In genomic region chr1:99986656-99987225, GRCh38 we compare ENCODE assay signal across 15 cellular contexts. TPM values are rescaled to one million over a fixed set of nuclear protein-coding genes. Genes with fewer than 3 reads are reported as not detected.
A peak's percentile ranks its signal among the peaks of the same experiment; 100 is the strongest.
DNase-seq lines count a peak whose midpoint lies in the region; ATAC-seq, FAIRE-seq and TF ChIP-seq lines count a peak whose summit lies in the region.
"Had no signal": no experiment of that assay in that cellular context is flagged by ENCODE, and none has a peak within 500 bp of the region (broad histone marks: within the 10 kb centered on the region; RNA-seq: fewer than 3 reads in every experiment).

No MANE protein-coding gene starts in this region.

- intact Hi-C loops in body of pancreas (cut with DNase I) (no loop called here), HepG2 (cut with micrococcal nuclease; ENCODE audit: unreplicated experiment) (no loop called here)

- H3K4me1 ChIP-seq in body of pancreas = peaks cover 10% of the 10 kb centered on the region
- peaks cover 9% of the 10 kb centered on the region for H3K4me1 ChIP-seq in HepG2 (ENCODE audit: insufficient read depth, low read length)
- H3K4me1 ChIP-seq: SJCRH30 had no signal

- no peaks in the 10 kb centered on the region for H3K27me3 ChIP-seq in body of pancreas
- H3K27me3 ChIP-seq in HepG2 (ENCODE audit: control insufficient read depth in 1 of 2, insufficient read depth in 2 of 2, low read length in 2 of 2) = no peaks in the 10 kb centered on the region
- H3K27me3 ChIP-seq: MG63, SJCRH30 had no signal

- peaks cover 32% of the 10 kb centered on the region for H3K36me3 Mint-ChIP-seq in activated CD4-positive, alpha-beta memory T cell treated with anti-CD3 and anti-CD28 coated beads, Interleukin-2, amount 10 ng/mL, durations not matched to agents 7 days and 5 days (ENCODE audit: low read depth)

- peaks cover 11% of the 10 kb centered on the region for H3K9me3 Mint-ChIP-seq in activated CD4-positive, alpha-beta memory T cell treated with anti-CD3 and anti-CD28 coated beads, Interleukin-2, amount 10 ng/mL, durations not matched to agents 7 days and 5 days

- peak; percentile 5 for FAIRE-seq in GM12892 (lab: Jason Lieb, UNC)
- FAIRE-seq in HepG2 (lab: Jason Lieb, UNC) = no peak

- H3K4me2 ChIP-seq in HepG2 (ENCODE audit: low read depth, low read length) = peak overlapping the region; percentile 18; the same call in 1 of the 2 replicates
- H3K4me2 ChIP-seq: KMS-11 had no signal

- H3K27ac ChIP-seq in body of pancreas = peak overlapping the region in 3 of 4 donors; percentile 33 to 63 (median 58)
- H3K27ac ChIP-seq in HepG2 (ENCODE audit: extremely low read length, insufficient read depth, low read length) = peak overlapping the region; percentile 30
- H3K27ac ChIP-seq: KMS-11, SJCRH30 had no signal

- no peak overlapping the region for H3K4me3 ChIP-seq in body of pancreas
- H3K4me3 ChIP-seq in HepG2 (replicated peaks in 1 of 3; ENCODE audit: insufficient read depth in 1 of 3, low read depth in 2 of 3, low read length in 3 of 3) = no peak overlapping the region
- H3K4me3 ChIP-seq: MG63, SJCRH30 had no signal

- TF ChIP-seq CTCF in body of pancreas (IDR thresholded peaks at IDR 0.05) (no peak), HepG2 (CRISPR knock-in tag; IDR thresholded peaks at IDR 0.05) (no peak)

- ATAC-seq in body of pancreas (peak; percentile 67), HepG2 (peak; percentile 46; the same call in 2 of the 3 replicates), GM18858 (IDR thresholded peaks at IDR 0.05; ENCODE audit: unreplicated experiment) (no peak)

- DNase-seq in GM12892 (ENCODE audit: insufficient read length) (no peak), body of pancreas (no peak), HepG2 (ENCODE audit: low spot score) (peak; percentile 35), pulmonary artery endothelial cell (ENCODE audit: low read depth, low spot score) (peak; percentile 33), NCI-H2227 treated with DMSO at 0.1 percent for 48 hours (lab: John Stamatoyannopoulos, UW) (no peak)
- DNase-seq in activated CD4-positive, alpha-beta memory T cell treated with anti-CD3 and anti-CD28 coated beads, Interleukin-2, amount 10 ng/mL, durations not matched to agents 7 days and 5 days = no peak
- DNase-seq: DMS 273 treated with DMSO at 0.1 percent for 48 hours, MG63, NCI-H187 treated with DMSO at 0.1 percent for 48 hours, NCI-H2171 treated with DMSO at 0.1 percent for 48 hours, NCI-H510A treated with DMSO at 0.1 percent for 48 hours, RPMI8226, SJCRH30 had no signal

- POLR2A ChIA-PET in HepG2 (lab: Yijun Ruan, JAX) = no interaction called here
- POLR2A ChIA-PET in activated CD4-positive, alpha-beta memory T cell treated with anti-CD3 and anti-CD28 coated beads, Interleukin-2, amount 10 ng/mL, durations not matched to agents 7 days and 5 days (lab: Charles Lee) = interaction anchor here (1.1 to 1.6 kb wide), 2 partner anchors 17 to 51 kb away, joined by 3 to 8 read pairs; partner anchors contain the start of gene SLC35A3

- no peak overlapping the region for H3K9ac ChIP-seq in HepG2 (ENCODE audit: insufficient read depth, low read depth, low read length)
- H3K9ac ChIP-seq: KMS-11 had no signal

- no peak overlapping the region for H3K4me3 Mint-ChIP-seq in activated CD4-positive, alpha-beta memory T cell treated with anti-CD3 and anti-CD28 coated beads, Interleukin-2, amount 10 ng/mL, durations not matched to agents 7 days and 5 days

- WGBS in body of pancreas, 2 donors = 46 to 61% methylated on average over 2 of the region's 2 CpGs
- 95% methylated on average over 2 of the region's 2 CpGs for WGBS in HepG2 (ENCODE audit: low lambda C conversion rate)

- no peak for TF ChIP-seq EP300 in HepG2 (IDR thresholded peaks at IDR 0.05; ENCODE audit: low read depth in 2 of 2, low read length in 2 of 2)
- TF ChIP-seq EP300 in HepG2 (CRISPR knock-in tag; IDR thresholded peaks at IDR 0.05; ENCODE audit: borderline replicate concordance) = no peak

- in situ Hi-C loops in HepG2 (cut with HindIII; ENCODE audit: extremely low pct_ligation_motif_present, low pct_unique_long_range_greater_than_20kb) = no loop called here

- H4K20me1 ChIP-seq in HepG2 (ENCODE audit: insufficient read depth, low read length) = no peaks in the 10 kb centered on the region

- CTCF ChIA-PET in HepG2 (lab: Yijun Ruan, JAX; ENCODE audit: low intra/inter-chr PET ratio, low total read pairs) = no interaction called here
- CTCF ChIA-PET in activated CD4-positive, alpha-beta memory T cell treated with anti-CD3 and anti-CD28 coated beads, Interleukin-2, amount 10 ng/mL, durations not matched to agents 7 days and 5 days (lab: Charles Lee) = no interaction called here

- H2AFZ ChIP-seq in HepG2 (ENCODE audit: low read length) = no peak overlapping the region

- H3K36me3 ChIP-seq in body of pancreas (replicated peaks in 1 of 2; ENCODE audit: insufficient read depth in 1 of 2, low read depth in 2 of 2) = no peaks in the 10 kb centered on the region
- H3K36me3 ChIP-seq in HepG2 (replicated peaks in 1 of 2; ENCODE audit: control insufficient read depth in 1 of 2, insufficient read depth in 2 of 2, low read length in 2 of 2) = no peaks in the 10 kb centered on the region

- peaks cover 14% of the 10 kb centered on the region for H3K79me2 ChIP-seq in HepG2 (ENCODE audit: insufficient read depth, low read length)

- peaks cover 8% of the 10 kb centered on the region for H3K4me1 Mint-ChIP-seq in activated CD4-positive, alpha-beta memory T cell treated with anti-CD3 and anti-CD28 coated beads, Interleukin-2, amount 10 ng/mL, durations not matched to agents 7 days and 5 days

- no peaks in the 10 kb centered on the region for H3K9me3 ChIP-seq in body of pancreas
- peaks cover 6% of the 10 kb centered on the region for H3K9me3 ChIP-seq in HepG2 (ENCODE audit: low read length)
- H3K9me3 ChIP-seq: SJCRH30 had no signal

- BruUV-seq in HepG2 (replicated peaks; lab: Mats Ljungman, UMichigan) = no TSS peak

- H3K27ac Mint-ChIP-seq in activated CD4-positive, alpha-beta memory T cell treated with anti-CD3 and anti-CD28 coated beads, Interleukin-2, amount 10 ng/mL, durations not matched to agents 7 days and 5 days = no peak overlapping the region

- no peak for TF ChIP-seq POLR2A in GM12892 (IDR thresholded peaks at IDR 0.05; ENCODE audit: low read depth, low read length)
- TF ChIP-seq POLR2A in body of pancreas (IDR thresholded peaks at IDR 0.05) = no peak
- no peak for TF ChIP-seq POLR2A in HepG2 (IDR thresholded peaks at IDR 0.05; ENCODE audit: insufficient read depth in 1 of 2, low read depth in 2 of 2, low read length in 2 of 2)

- no peaks in the 10 kb centered on the region for H3K27me3 Mint-ChIP-seq in activated CD4-positive, alpha-beta memory T cell treated with anti-CD3 and anti-CD28 coated beads, Interleukin-2, amount 10 ng/mL, durations not matched to agents 7 days and 5 days

- no peak for TF ChIP-seq RAD21 in HepG2 (CRISPR knock-in tag; IDR thresholded peaks at IDR 0.05)

TF ChIP-seq in HepG2, 621 proteins besides CTCF, POLR2A, EP300 and RAD21 (continues in another document):
- TF ChIP-seq NCOR1 (IDR thresholded peaks at IDR 0.05; ENCODE audit: borderline replicate concordance, low read length) (no peak), HMG20B (CRISPR knock-in tag; conservative IDR thresholded peaks at IDR 0.05) (no peak), TMF1 (CRISPR knock-in tag; IDR thresholded peaks at IDR 0.05; ENCODE audit: low read depth) (no peak), AGO1 (IDR thresholded peaks at IDR 0.05; ENCODE audit: low read depth, low read length, poor library complexity, severe bottlenecking) (no peak)

RNA-seq across cellular contexts. Expression of gene SLC35A3, which starts 16.9 kb away (rescaled TPM):
- 18.0 TPM for polyA plus RNA-seq in GM12892 (2012; ENCODE audit: missing spikeins)
- 10 to 100 TPM; 11.5 to 26.5 TPM for total RNA-seq in body of pancreas
- 19.2 and 24.9 TPM in 2 replicates for total RNA-seq in HepG2 (2016; rRNA removed; fragmentation: Illumina TruSeq; extraction: Trizol)
- 2.5 and 4.6 TPM in 2 replicates for total RNA-seq in HepG2 (2016; cell fraction: cytosol; rRNA removed; fragmentation: Illumina TruSeq; extraction: Trizol; ENCODE audit: low read depth)
- 21.1 and 24.8 TPM in 2 replicates for total RNA-seq in HepG2 (2016; cell fraction: insoluble cytoplasmic fraction; rRNA removed; fragmentation: Illumina TruSeq; extraction: Trizol)
- 9.9 and 10.2 TPM in 2 replicates for total RNA-seq in HepG2 (2016; cell fraction: membrane; rRNA removed; fragmentation: Illumina TruSeq; extraction: Trizol)
- 34.2 and 38.6 TPM in 2 replicates for total RNA-seq in HepG2 (2016; cell fraction: nucleus; rRNA removed; fragmentation: Illumina TruSeq; extraction: Trizol)
- polyA plus RNA-seq in HepG2 (2011; rRNA removed) = 8.5 and 11.2 TPM in 2 replicates
- 4.1 and 4.7 TPM in 2 replicates for polyA plus RNA-seq in HepG2 (2011; cell fraction: cytosol; rRNA removed)
- 4.5 and 7.1 TPM in 2 replicates for polyA plus RNA-seq in HepG2 (2011; cell fraction: nucleus; rRNA removed)
- polyA plus RNA-seq in HepG2 (2012) = 12.5 and 18.9 TPM in 2 replicates
- 3.1 and 5.4 TPM in 2 replicates for polyA plus RNA-seq in HepG2 (2016; cell fraction: cytosol; fragmentation: Illumina TruSeq; extraction: Trizol; ENCODE audit: low read depth)
- 15.1 and 18.9 TPM in 2 replicates for polyA plus RNA-seq in HepG2 (2016; cell fraction: insoluble cytoplasmic fraction; fragmentation: Illumina TruSeq; extraction: Trizol; ENCODE audit: low read depth)
- 6.6 TPM in 2 replicates for polyA plus RNA-seq in HepG2 (2016; cell fraction: membrane; fragmentation: Illumina TruSeq; extraction: Trizol; ENCODE audit: low read depth)
- polyA plus RNA-seq in HepG2 (2016; cell fraction: nucleus; fragmentation: Illumina TruSeq; extraction: Trizol; ENCODE audit: insufficient read depth, low read depth) = 43.0 and 43.3 TPM in 2 replicates
- polyA minus RNA-seq in HepG2 (2011; rRNA and poly(A)+ RNA removed; ENCODE audit: low replicate concordance) = 5.5 and 8.9 TPM in 2 replicates
- polyA minus RNA-seq in HepG2 (2011; cell fraction: cytosol; rRNA and poly(A)+ RNA removed) = 5.7 and 8.3 TPM in 2 replicates
- polyA minus RNA-seq in HepG2 (2011; cell fraction: nucleus; rRNA and poly(A)+ RNA removed) = 20.9 and 22.4 TPM in 2 replicates
- 20.8 and 31.0 TPM in 2 replicates for total RNA-seq in pulmonary artery endothelial cell
- total RNA-seq in activated CD4-positive, alpha-beta memory T cell treated with anti-CD3 and anti-CD28 coated beads, Interleukin-2, amount 10 ng/mL, durations not matched to agents 7 days and 5 days = 10 to 100 TPM; 16.4 to 17.7 TPM

Comparison
In these comparisons a context has a peak if more than half of its experiments do, and no peak if none do; other contexts are left out.
1. DNase-seq: peak in HepG2 (single experiment) and pulmonary artery endothelial cell (single experiment); none in GM12892 (single experiment), body of pancreas (0 of 4), NCI-H2227 treated with DMSO at 0.1 percent for 48 hours (single experiment) and activated CD4-positive, alpha-beta memory T cell treated with anti-CD3 and anti-CD28 coated beads, Interleukin-2, amount 10 ng/mL, durations not matched to agents 7 days and 5 days (single experiment).